16 cellular contexts compared by ENCODE assay signal in genomic region chr12:40262657-40263056, GRCh38. TPM values are rescaled to one million over a fixed set of nuclear protein-coding genes. Genes with fewer than 3 reads are reported as not detected.
DNase-seq lines count a peak whose midpoint lies in the region; ATAC-seq and TF ChIP-seq lines count a peak whose summit lies in the region.
"Had no signal": no experiment of that assay in that cellular context is flagged by ENCODE, and none has a peak within 500 bp of the region (broad histone marks: within the 10 kb centered on the region; RNA-seq: fewer than 3 reads in every experiment).

No MANE protein-coding gene starts in this region.

- DNase-seq in GM13977 (ENCODE audit: low spot score) (peak; percentile 32), testis (no peak), DMS79 (lab: John Stamatoyannopoulos, UW) (no peak), Calu3 (no peak)
- no peak for DNase-seq in effector CD8-positive, alpha-beta T cell (lab: John Stamatoyannopoulos, UW)
- DNase-seq: endodermal cell, GF-D8, NCI-H1105, right cardiac atrium had no signal

- no peaks in the 10 kb centered on the region for H3K4me1 ChIP-seq in testis

- H3K36me3 Mint-ChIP-seq in Calu3 (ENCODE audit: insufficient read depth, unreplicated experiment): no peaks in the 10 kb centered on the region
- H3K36me3 Mint-ChIP-seq: type B pancreatic cell had no signal

- H3K9me3 ChIP-seq in testis: no peaks in the 10 kb centered on the region

- BruUV-seq in Calu3 (replicated peaks; lab: Mats Ljungman, UMichigan): no TSS peak

- CTCF ChIA-PET in Calu3 (lab: Charles Lee): no interaction called here

- no peak overlapping the region for H3K27ac Mint-ChIP-seq in Calu3 (ENCODE audit: unreplicated experiment)
- H3K27ac Mint-ChIP-seq: endodermal cell, type B pancreatic cell had no signal

- TF ChIP-seq POLR2A in testis (IDR thresholded peaks at IDR 0.05): no peak

- ATAC-seq in GM19463 (IDR thresholded peaks at IDR 0.05; ENCODE audit: unreplicated experiment): peak; percentile 92
- ATAC-seq in HG02870 (IDR thresholded peaks at IDR 0.05; ENCODE audit: unreplicated experiment): peak; percentile 92
- ATAC-seq in HG03521 (IDR thresholded peaks at IDR 0.05; ENCODE audit: unreplicated experiment): peak; percentile 95
- ATAC-seq: right cardiac atrium had no signal

- H3K4me1 Mint-ChIP-seq in Calu3 (ENCODE audit: low read depth, unreplicated experiment): no peaks in the 10 kb centered on the region
- H3K4me1 Mint-ChIP-seq: endodermal cell had no signal

- H3K9me3 Mint-ChIP-seq in Calu3 (ENCODE audit: low read depth, unreplicated experiment): no peaks in the 10 kb centered on the region
- H3K9me3 Mint-ChIP-seq: type B pancreatic cell had no signal

- no peaks in the 10 kb centered on the region for H3K36me3 ChIP-seq in testis (ENCODE audit: low read depth, missing control alignments)

- no peaks in the 10 kb centered on the region for H3K27me3 Mint-ChIP-seq in Calu3 (ENCODE audit: unreplicated experiment)
- H3K27me3 Mint-ChIP-seq: type B pancreatic cell had no signal

- H3K27me3 ChIP-seq in testis: no peaks in the 10 kb centered on the region
- H3K27me3 ChIP-seq: hepatocyte had no signal

- in situ Hi-C loops in GM13977 (cut with MboI; ENCODE audit: low pct_unique_long_range_greater_than_20kb, low sequenced_read_pairs, unreplicated experiment): no loop called here

- 67 to 70% methylated on average over 1 of the region's 1 CpG for WGBS in testis, 2 donors

- no peak overlapping the region for H3K4me3 Mint-ChIP-seq in Calu3 (ENCODE audit: low read depth, unreplicated experiment)
- H3K4me3 Mint-ChIP-seq: endodermal cell, type B pancreatic cell had no signal

- intact Hi-C loops in testis (cut with DNase I; ENCODE audit: low total_unique reads) (no loop called here), Calu3 (cut with micrococcal nuclease; ENCODE audit: unreplicated experiment) (no loop called here)

- TF ChIP-seq CTCF in GM13977 (IDR thresholded peaks at IDR 0.05; ENCODE audit: extremely low read depth, insufficient read depth, missing control alignments): no peak
- no peak for TF ChIP-seq CTCF in testis (IDR thresholded peaks at IDR 0.05)
- no peak for TF ChIP-seq CTCF in Calu3 (IDR thresholded peaks at IDR 0.05; ENCODE audit: unreplicated experiment)

- no peak overlapping the region for H3K27ac ChIP-seq in testis
- H3K27ac ChIP-seq: hepatocyte, HL-60 had no signal

- H3K4me3 ChIP-seq in testis: no peak overlapping the region
- H3K4me3 ChIP-seq: hepatocyte had no signal

RNA-seq across cellular contexts. Expression of gene LRRK2, which starts 37.9 kb away (rescaled TPM):
- total RNA-seq in testis (1 to 10 TPM; 5.1 to 6.2 TPM), Calu3 (2022) (0.73 and 2.0 TPM in 2 replicates)
- polyA plus RNA-seq in testis (ENCODE audit: insufficient read depth, low read depth, low replicate concordance): 3.4 TPM
- total RNA-seq: T-helper 1 cell treated with Interleukin-12 subunit alpha and Interleukin-12 subunit beta and Interleukin-4 antibody, amounts not matched to agents 30 ng/mL and 1 ng/mL, for 36 hours had no signal
